Comparison of ENCODE assay signal across 8 cellular contexts in the genomic region with DNA sequence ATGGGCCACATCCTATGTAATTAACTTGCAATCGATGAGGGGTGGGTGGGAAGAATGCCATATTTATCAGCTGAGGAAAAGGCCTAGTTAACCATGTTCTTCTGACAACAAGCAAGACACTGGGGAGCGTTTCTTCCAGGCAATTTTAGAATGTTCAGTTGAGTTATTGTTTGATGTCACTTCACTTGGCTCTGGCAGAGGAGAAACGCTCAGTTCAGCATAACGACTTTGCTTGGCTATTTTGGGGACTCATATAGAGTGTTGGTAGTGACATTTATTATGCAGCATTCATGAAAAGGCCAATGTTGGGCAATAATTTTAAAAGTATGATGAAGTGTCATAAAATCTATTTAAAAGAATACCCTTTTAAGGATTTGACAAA. TPM values are rescaled to one million over a fixed set of nuclear protein-coding genes. Genes with fewer than 3 reads are reported as not detected.
DNase-seq lines count a peak whose midpoint lies in the region; ATAC-seq, FAIRE-seq and TF ChIP-seq lines count a peak whose summit lies in the region.

No MANE protein-coding gene starts in this region.

- H3K4me3 ChIP-seq in thoracic aorta = peak overlapping the region; percentile 81

- H3K27ac Mint-ChIP-seq in T-helper 1 cell treated with Interleukin-12 subunit alpha and Interleukin-12 subunit beta and Interleukin-4 antibody, amounts not matched to agents 30 μg/mL and 1 μg/mL, for 36 hours = no peak overlapping the region

- TF ChIP-seq CTCF in thoracic aorta (IDR thresholded peaks at IDR 0.05) = no peak

- H3K4me3 Mint-ChIP-seq in T-helper 1 cell treated with Interleukin-12 subunit alpha and Interleukin-12 subunit beta and Interleukin-4 antibody, amounts not matched to agents 30 μg/mL and 1 μg/mL, for 36 hours = peak overlapping the region; percentile 80

- H3K4me1 ChIP-seq in thoracic aorta (ENCODE audit: control insufficient read depth in 1 of 2, low read depth in 2 of 2) = no peaks in the 10 kb centered on the region

- DNase-seq in T-helper 1 cell (no peak), thoracic aorta (ENCODE audit: low spot score) (no peak), COLO668 (lab: John Stamatoyannopoulos, UW; ENCODE audit: unreplicated experiment) (no peak), GM19239 (ENCODE audit: insufficient read length, low spot score) (no peak)

- no peak for FAIRE-seq in GM19239 (lab: Jason Lieb, UNC)

- H3K27ac ChIP-seq in angular gyrus (ENCODE audit: low read depth, low read length) (peak overlapping the region; percentile 40), layer of hippocampus (ENCODE audit: low read depth, low read length) (peak overlapping the region; percentile 17), thoracic aorta (peak overlapping the region; percentile 82 to 92)

- peaks cover 19% of the 10 kb centered on the region for H3K4me1 Mint-ChIP-seq in T-helper 1 cell treated with Interleukin-12 subunit alpha and Interleukin-12 subunit beta and Interleukin-4 antibody, amounts not matched to agents 30 μg/mL and 1 μg/mL, for 36 hours (ENCODE audit: low read depth)

- no peaks in the 10 kb centered on the region for H3K9me3 ChIP-seq in thoracic aorta

- ATAC-seq in thoracic aorta (ENCODE audit: insufficient number of reproducible peaks, low FRiP score, low read depth) (no peak), GM21737 (IDR thresholded peaks at IDR 0.05; ENCODE audit: unreplicated experiment) (no peak)

- H3K36me3 Mint-ChIP-seq in T-helper 1 cell treated with Interleukin-12 subunit alpha and Interleukin-12 subunit beta and Interleukin-4 antibody, amounts not matched to agents 30 μg/mL and 1 μg/mL, for 36 hours (ENCODE audit: low read depth) = no peaks in the 10 kb centered on the region

- H3K27me3 Mint-ChIP-seq in T-helper 1 cell treated with Interleukin-12 subunit alpha and Interleukin-12 subunit beta and Interleukin-4 antibody, amounts not matched to agents 30 μg/mL and 1 μg/mL, for 36 hours (ENCODE audit: low read depth) = peaks cover 56% of the 10 kb centered on the region

- H3K9me3 Mint-ChIP-seq in T-helper 1 cell treated with Interleukin-12 subunit alpha and Interleukin-12 subunit beta and Interleukin-4 antibody, amounts not matched to agents 30 μg/mL and 1 μg/mL, for 36 hours = no peaks in the 10 kb centered on the region

- H3K27me3 ChIP-seq in layer of hippocampus (ENCODE audit: control insufficient read depth, insufficient read depth, low read length) = no peaks in the 10 kb centered on the region
- no peaks in the 10 kb centered on the region for H3K27me3 ChIP-seq in thoracic aorta (replicated peaks; ENCODE audit: insufficient read depth)

- H3K36me3 ChIP-seq in thoracic aorta = no peaks in the 10 kb centered on the region

RNA-seq across cellular contexts. Expression of a gene that starts 0.7 kb away (rescaled TPM):
- total RNA-seq in thoracic aorta = 100 to 1,000 TPM; 264 to 313 TPM

RNA-seq across cellular contexts. Expression of a gene that starts 53.4 kb away (rescaled TPM):
- total RNA-seq in thoracic aorta = 100 to 1,000 TPM in 1 of 2 donors, 10 to 100 TPM in 1; 97.7 to 108 TPM

Comparison
In these comparisons a context has a peak if more than half of its experiments do, and no peak if none do; other contexts are left out.
1. H3K27ac ChIP-seq: peak in every context shown above with its lines; median percentile 87 in thoracic aorta; 40 in angular gyrus; 17 in layer of hippocampus.